ENCODE assay signal across 19 cellular contexts in genomic region chr9:118183571-118183970, GRCh38.
"Had no signal": no experiment of that assay in that cellular context is flagged by ENCODE, and none has a peak within 500 bp of the region (broad histone marks: within the 10 kb centered on the region; RNA-seq: fewer than 3 reads in every experiment).

No MANE protein-coding gene starts in this region.

- DNase-seq: cortex of kidney; dorsolateral prefrontal cortex; effector CD8-positive, alpha-beta T cell; gastrocnemius medialis; glutamatergic neuron; immature natural killer cell; kidney; naive thymus-derived CD8-positive, alpha-beta T cell; posterior cingulate gyrus; right cardiac atrium; small intestine; stimulated activated CD4-positive, alpha-beta T cell treated with anti-CD3 and anti-CD28 coated beads, Interleukin-2, amount 100 ng/mL, for 48 hours; stimulated activated CD8-positive, alpha-beta memory T cell treated with anti-CD3 and anti-CD28 coated beads, Interleukin-4, amount 100 ng/mL, for 48 hours; tibial artery; upper lobe of left lung; uterus had no signal

- H3K4me1 Mint-ChIP-seq: immature natural killer cell; naive thymus-derived CD8-positive, alpha-beta T cell; stimulated activated memory B cell treated with anti-CD40 and anti-IgM and Interleukin-4, amounts not matched to agents 10 μg/mL and 1 μg/mL and 100 μg/mL, for 72 hours had no signal

- H3K9me3 ChIP-seq: gastrocnemius medialis, tibial artery, upper lobe of left lung, uterus had no signal

- H3K27ac ChIP-seq: dorsolateral prefrontal cortex, gastrocnemius medialis, tibial artery, upper lobe of left lung, uterus had no signal

- H3K9me3 Mint-ChIP-seq: stimulated activated memory B cell treated with anti-CD40 and anti-IgM and Interleukin-4, amounts not matched to agents 10 μg/mL and 1 μg/mL and 100 μg/mL, for 72 hours had no signal

- H3K36me3 Mint-ChIP-seq: immature natural killer cell; naive thymus-derived CD8-positive, alpha-beta T cell; stimulated activated memory B cell treated with anti-CD40 and anti-IgM and Interleukin-4, amounts not matched to agents 10 μg/mL and 1 μg/mL and 100 μg/mL, for 72 hours had no signal

- H3K4me3 ChIP-seq: dorsolateral prefrontal cortex, gastrocnemius medialis, tibial artery, upper lobe of left lung, uterus had no signal

- H3K4me3 Mint-ChIP-seq: immature natural killer cell; naive thymus-derived CD8-positive, alpha-beta T cell; stimulated activated memory B cell treated with anti-CD40 and anti-IgM and Interleukin-4, amounts not matched to agents 10 μg/mL and 1 μg/mL and 100 μg/mL, for 72 hours; stimulated activated naive CD8-positive, alpha-beta T cell treated with anti-CD3 and anti-CD28 coated beads, Interleukin-15, Interleukin-2, amounts not matched to agents 100 ng/mL and 50 ng/mL, for 24 hours had no signal

- H3K27me3 ChIP-seq: dorsolateral prefrontal cortex, gastrocnemius medialis, tibial artery, upper lobe of left lung, uterus had no signal

- H3K27ac Mint-ChIP-seq: immature natural killer cell; naive thymus-derived CD8-positive, alpha-beta T cell; stimulated activated memory B cell treated with anti-CD40 and anti-IgM and Interleukin-4, amounts not matched to agents 10 μg/mL and 1 μg/mL and 100 μg/mL, for 72 hours; stimulated activated naive CD8-positive, alpha-beta T cell treated with anti-CD3 and anti-CD28 coated beads, Interleukin-15, Interleukin-2, amounts not matched to agents 100 ng/mL and 50 ng/mL, for 24 hours had no signal

- H3K36me3 ChIP-seq: gastrocnemius medialis, tibial artery, upper lobe of left lung, uterus had no signal

- ATAC-seq: esophagus mucosa; gastrocnemius medialis; naive thymus-derived CD8-positive, alpha-beta T cell; right cardiac atrium; stimulated activated memory B cell treated with anti-CD40 and anti-IgM and Interleukin-4, amounts not matched to agents 10 μg/mL and 1 μg/mL and 100 μg/mL, for 72 hours had no signal

- H3K4me1 ChIP-seq: gastrocnemius medialis, tibial artery, upper lobe of left lung, uterus had no signal
